Comparison of ENCODE assay signal across 24 cellular contexts in genomic region chr20:32350421-32350820, GRCh38. TPM values are rescaled to one million over a fixed set of nuclear protein-coding genes. Genes with fewer than 3 reads are reported as not detected.
DNase-seq lines count a peak whose midpoint lies in the region; ATAC-seq, FAIRE-seq and TF ChIP-seq lines count a peak whose summit lies in the region.
"Had no signal": no experiment of that assay in that cellular context is flagged by ENCODE, and none has a peak within 500 bp of the region (broad histone marks: within the 10 kb centered on the region; RNA-seq: fewer than 3 reads in every experiment).

No MANE protein-coding gene starts in this region.

- H3K27me3 Mint-ChIP-seq in progenitor cell of endocrine pancreas, result no peaks in the 10 kb centered on the region
- H3K27me3 Mint-ChIP-seq: CD4-positive, alpha-beta T cell had no signal

- H3K9ac ChIP-seq in OCI-LY1 (ENCODE audit: low read length) (peak overlapping the region; percentile 61), GM12878 (ENCODE audit: control insufficient read depth, insufficient read depth, low read length) (no peak overlapping the region)

- ATAC-seq in GM18868 (IDR thresholded peaks at IDR 0.05; ENCODE audit: unreplicated experiment), result peak; percentile 35
- ATAC-seq in GM12878, result peak; percentile 6; the same call in 1 of the 3 replicates
- ATAC-seq: HepG2, K562, Right ventricle myocardium inferior, SK-N-SH treated with all-trans-retinoic acid at 6 μM for 48 hours had no signal

- no peak for TF ChIP-seq CTCF in OCI-LY1 (IDR thresholded peaks at IDR 0.05; ENCODE audit: low read length)
- TF ChIP-seq CTCF in GM12878 (IDR thresholded peaks at IDR 0.05 in 2 of 3, conservative IDR thresholded peaks at IDR 0.05 in 1 of 3; ENCODE audit: control insufficient read depth in 2 of 3, extremely low read depth in 1 of 3, insufficient read depth in 1 of 3, low read depth in 3 of 3, low read length in 3 of 3), result no peak
- TF ChIP-seq CTCF in transverse colon (IDR thresholded peaks at IDR 0.05), result no peak
- no peak for TF ChIP-seq CTCF in progenitor cell of endocrine pancreas (IDR thresholded peaks at IDR 0.05; ENCODE audit: unreplicated experiment)

- WGBS in GM12878 (ENCODE audit: insufficient coverage, insufficient replicate concordance, low lambda C conversion rate, missing lambda C conversion rate), result 57% methylated on average over 3 of the region's 3 CpGs
- 89 to 90% methylated on average over 2 to 3 of the region's 3 CpGs for WGBS in transverse colon (ENCODE audit: low coverage in 1 of 2), 2 donors

- no peaks in the 10 kb centered on the region for H3K79me2 ChIP-seq in OCI-LY1 (ENCODE audit: insufficient read depth, low read length)
- no peaks in the 10 kb centered on the region for H3K79me2 ChIP-seq in GM12878 (ENCODE audit: control insufficient read depth, insufficient read depth, low read length)

- intact Hi-C loops in GM12878 (cut with micrococcal nuclease; ENCODE audit: unreplicated experiment), result no loop called here
- intact Hi-C loops in transverse colon (cut with DNase I; ENCODE audit: low total_unique reads), result no loop called here

- no peaks in the 10 kb centered on the region for H3K9me2 ChIP-seq in OCI-LY1 (ENCODE audit: low read depth, low read length)

- H3K27ac ChIP-seq in OCI-LY1 (ENCODE audit: low read depth, low read length, poor library complexity, severe bottlenecking) (peak overlapping the region; percentile 99), GM12878 (ENCODE audit: control insufficient read depth, insufficient read depth) (no peak overlapping the region), transverse colon (no peak overlapping the region)
- H3K27ac ChIP-seq: SJCRH30 had no signal

- H3K4me3 Mint-ChIP-seq in progenitor cell of endocrine pancreas (ENCODE audit: low read depth), result no peak overlapping the region
- H3K4me3 Mint-ChIP-seq: CD4-positive, alpha-beta T cell had no signal

- no peak for TF ChIP-seq RAD21 in GM12878 (IDR thresholded peaks at IDR 0.05; ENCODE audit: insufficient read depth, low read depth, low read length)

- H2AFZ ChIP-seq in OCI-LY1 (ENCODE audit: low read length) (no peak overlapping the region), GM12878 (ENCODE audit: control insufficient read depth, low read depth, low read length) (no peak overlapping the region)

- H3K4me1 ChIP-seq in OCI-LY1 (ENCODE audit: insufficient read depth, low read length, severe bottlenecking) (peaks cover 69% of the 10 kb centered on the region), GM12878 (ENCODE audit: control insufficient read depth, insufficient read depth, low read length) (peaks cover 17% of the 10 kb centered on the region), transverse colon (peaks cover 0 to under 1% (median 0%) of the 10 kb centered on the region in 4 donors)

- SMC1A ChIA-PET in GM12878 (lab: Charles Lee; ENCODE audit: uncharacterized antibody, unreplicated experiment), result interaction anchor here (0.9 to 1.2 kb wide), 5 partner anchors 13 to 302 kb away, joined by 3 to 4 read pairs (median 3); no protein-coding TSS in a partner anchor

- RAD21 ChIA-PET in GM12878 (lab: Charles Lee; ENCODE audit: unreplicated experiment), result interaction anchor here (0.7 to 1.0 kb wide), 2 partner anchors 10 to 17 kb away, joined by 3 to 4 read pairs; no protein-coding TSS in a partner anchor

- H3K4me2 ChIP-seq in OCI-LY1 (ENCODE audit: low read length) (peak overlapping the region; percentile 55), GM12878 (ENCODE audit: control insufficient read depth, insufficient read depth) (no peak overlapping the region)

- no peak for FAIRE-seq in GM12878 (lab: Jason Lieb, UNC)
- FAIRE-seq: D721Med, H54, HepG2, K562, RCC 7860 had no signal

- H3K27me3 ChIP-seq in OCI-LY1 (ENCODE audit: insufficient read depth, low read length), result no peaks in the 10 kb centered on the region
- H3K27me3 ChIP-seq in GM12878 (replicated peaks in 1 of 2; ENCODE audit: control insufficient read depth in 2 of 2, insufficient read depth in 2 of 2, low read length in 1 of 2), result no peaks in the 10 kb centered on the region
- H3K27me3 ChIP-seq in transverse colon, result no peaks in the 10 kb centered on the region
- H3K27me3 ChIP-seq: BE2C, SJCRH30 had no signal

- in situ Hi-C loops in GM12878 (cut with MboI) (no loop called here), transverse colon (cut with MboI; ENCODE audit: low pct_ligation_motif_present in 1 of 4, low pct_unique_long_range_greater_than_20kb in 1 of 4, low sequenced_read_pairs in 3 of 4) (loop anchor here in 1 of 4 donors (25.0 kb wide), 1 partner anchor 88 kb away; no protein-coding TSS in a partner anchor)

- CTCF ChIA-PET in GM12878 (lab: Yijun Ruan, JAX), result interaction anchor here (0.6 to 0.9 kb wide), 3 partner anchors 14 to 61 kb away, joined by 3 to 4 read pairs (median 4); no protein-coding TSS in a partner anchor

- no TSS peak for BruUV-seq in GM12878 (replicated peaks; lab: Mats Ljungman, UMichigan)

- H3K9me3 ChIP-seq in OCI-LY1 (ENCODE audit: low read length) (no peaks in the 10 kb centered on the region), GM12878 (replicated peaks; ENCODE audit: control insufficient read depth, insufficient read depth, low read length) (no peaks in the 10 kb centered on the region), transverse colon (no peaks in the 10 kb centered on the region)
- H3K9me3 ChIP-seq: BE2C, SJCRH30 had no signal

- H3K36me3 ChIP-seq in OCI-LY1 (ENCODE audit: insufficient read depth, low read length) (no peaks in the 10 kb centered on the region), GM12878 (ENCODE audit: control insufficient read depth in 2 of 2, insufficient read depth in 2 of 2, low read length in 1 of 2) (no peaks in the 10 kb centered on the region), transverse colon (no peaks in the 10 kb centered on the region)
- H3K36me3 ChIP-seq: BE2C, SJCRH30 had no signal

- H3K4me1 Mint-ChIP-seq in progenitor cell of endocrine pancreas (ENCODE audit: low read depth), result peaks cover 5% of the 10 kb centered on the region

- H3K9me3 Mint-ChIP-seq in progenitor cell of endocrine pancreas (ENCODE audit: low read depth), result no peaks in the 10 kb centered on the region
- H3K9me3 Mint-ChIP-seq: CD4-positive, alpha-beta T cell had no signal

- TF ChIP-seq POLR2A in GM12878 (IDR thresholded peaks at IDR 0.05; ENCODE audit: low read depth, low read length) (no peak), transverse colon (IDR thresholded peaks at IDR 0.05) (no peak)

- H4K20me1 ChIP-seq in OCI-LY1 (ENCODE audit: insufficient read depth, low read length) (no peaks in the 10 kb centered on the region), GM12878 (ENCODE audit: control insufficient read depth, insufficient read depth) (no peaks in the 10 kb centered on the region)

- TF ChIP-seq EP300 in GM12878 (IDR thresholded peaks at IDR 0.05; ENCODE audit: borderline replicate concordance in 1 of 2, control insufficient read depth in 1 of 2, low read depth in 2 of 2, low read length in 2 of 2) (no peak), transverse colon (IDR thresholded peaks at IDR 0.05; ENCODE audit: low read depth) (no peak)

- no peak overlapping the region for H3K27ac Mint-ChIP-seq in progenitor cell of endocrine pancreas
- H3K27ac Mint-ChIP-seq: CD4-positive, alpha-beta T cell had no signal

- H3K36me3 Mint-ChIP-seq in progenitor cell of endocrine pancreas (ENCODE audit: insufficient read depth), result no peaks in the 10 kb centered on the region

- POLR2A ChIA-PET in GM12878 (lab: Charles Lee), result interaction anchor here (0.6 to 0.7 kb wide), 3 partner anchors 20 to 470 kb away, joined by 3 to 4 read pairs (median 4); no protein-coding TSS in a partner anchor

- peaks cover 6% of the 10 kb centered on the region; the same call in 1 of the 2 replicates for H3F3A ChIP-seq in OCI-LY1 (ENCODE audit: insufficient read depth, low read length)

- DNase-seq in GM12878 (ENCODE audit: low read depth, low spot score) (no peak), transverse colon (peak; percentile 2), NCI-H510A (lab: John Stamatoyannopoulos, UW) (no peak), C1 segment of cervical spinal cord (lab: John Stamatoyannopoulos, UW) (no peak), progenitor cell of endocrine pancreas (ENCODE audit: low spot score, unreplicated experiment) (no peak), amniotic stem cell (lab: John Stamatoyannopoulos, UW) (no peak)
- DNase-seq: BE2C; CD4-positive, alpha-beta T cell; MV-4-11; NCI-H1105 treated with DMSO at 0.1 percent for 48 hours; NCI-H146; NCI-H2029; NCI-H446 treated with DMSO at 0.1 percent for 48 hours; NCI-H526 treated with DMSO at 0.1 percent for 48 hours; SJCRH30 had no signal

- peak overlapping the region; percentile 4 for H3K4me3 ChIP-seq in OCI-LY1 (ENCODE audit: low read depth, low read length, poor library complexity, severe bottlenecking)
- no peak overlapping the region for H3K4me3 ChIP-seq in GM12878
- H3K4me3 ChIP-seq in transverse colon, result no peak overlapping the region
- H3K4me3 ChIP-seq: K562, SJCRH30 had no signal

TF ChIP-seq in GM12878, 131 proteins besides CTCF, POLR2A, EP300 and RAD21 (continues in another document):
- peak; percentile 12; the same call in 1 of the 2 replicates for TF ChIP-seq RUNX3 (IDR thresholded peaks at IDR 0.05; ENCODE audit: low read length)

RNA-seq across cellular contexts. Expression of gene ASXL1, which starts 7.7 kb away (rescaled TPM):
- total RNA-seq in GM12878 (2013; cell fraction: nucleolus; rRNA removed), result 265 and 317 TPM in 2 replicates
- total RNA-seq in GM12878 (2014; rRNA removed), result 43.5 and 47.9 TPM in 2 replicates
- 41.2 and 44.3 TPM in 2 replicates for total RNA-seq in GM12878 (2014; rRNA removed; fragmentation: Illumina TruSeq; extraction: Trizol)
- 86.0 and 87.6 TPM in 2 replicates for total RNA-seq in GM12878 (2021)
- 59.0 TPM for polyA plus RNA-seq in GM12878 (2011; ENCODE audit: low read depth)
- polyA plus RNA-seq in GM12878 (2011; rRNA removed), result 43.8 and 53.0 TPM in 2 replicates
- 45.7 and 51.0 TPM in 2 replicates for polyA plus RNA-seq in GM12878 (2011; cell fraction: cytosol; rRNA removed)
- 190 and 214 TPM in 2 replicates for polyA plus RNA-seq in GM12878 (2011; cell fraction: nucleus; rRNA removed)
- polyA plus RNA-seq in GM12878 (2012), result 46.8 and 57.2 TPM in 2 replicates
- polyA plus RNA-seq in GM12878 (2014; fragmentation: Illumina TruSeq; extraction: Trizol), result 51.8 and 64.0 TPM in 2 replicates
- 10 to 100 TPM; 11.0 to 14.8 TPM for polyA plus RNA-seq in GM12878 (2014; fragmentation: Nextera tagmentation; extraction: Ambion mirVana)
- 60.5 and 62.4 TPM in 2 replicates for polyA plus RNA-seq in GM12878 (2014; rRNA removed)
- 10 to 100 TPM; 60.7 to 68.0 TPM for polyA plus RNA-seq in GM12878 (2016; fragmentation: Nextera tagmentation; extraction: Ambion mirVana)
- 71.8 and 76.1 TPM in 2 replicates for polyA minus RNA-seq in GM12878 (2011; rRNA and poly(A)+ RNA removed)
- polyA minus RNA-seq in GM12878 (2011; cell fraction: cytosol; rRNA and poly(A)+ RNA removed), result 17.2 and 23.4 TPM in 2 replicates
- 55.7 and 92.0 TPM in 2 replicates for polyA minus RNA-seq in GM12878 (2011; cell fraction: nucleus; rRNA and poly(A)+ RNA removed)
- 100 to 1,000 TPM in 1 of 4 donors, 10 to 100 TPM in 3; 39.6 to 293 (median 92.8) TPM for total RNA-seq in transverse colon
- 189 and 201 TPM in 2 replicates for total RNA-seq in progenitor cell of endocrine pancreas
